In the genomic region with DNA sequence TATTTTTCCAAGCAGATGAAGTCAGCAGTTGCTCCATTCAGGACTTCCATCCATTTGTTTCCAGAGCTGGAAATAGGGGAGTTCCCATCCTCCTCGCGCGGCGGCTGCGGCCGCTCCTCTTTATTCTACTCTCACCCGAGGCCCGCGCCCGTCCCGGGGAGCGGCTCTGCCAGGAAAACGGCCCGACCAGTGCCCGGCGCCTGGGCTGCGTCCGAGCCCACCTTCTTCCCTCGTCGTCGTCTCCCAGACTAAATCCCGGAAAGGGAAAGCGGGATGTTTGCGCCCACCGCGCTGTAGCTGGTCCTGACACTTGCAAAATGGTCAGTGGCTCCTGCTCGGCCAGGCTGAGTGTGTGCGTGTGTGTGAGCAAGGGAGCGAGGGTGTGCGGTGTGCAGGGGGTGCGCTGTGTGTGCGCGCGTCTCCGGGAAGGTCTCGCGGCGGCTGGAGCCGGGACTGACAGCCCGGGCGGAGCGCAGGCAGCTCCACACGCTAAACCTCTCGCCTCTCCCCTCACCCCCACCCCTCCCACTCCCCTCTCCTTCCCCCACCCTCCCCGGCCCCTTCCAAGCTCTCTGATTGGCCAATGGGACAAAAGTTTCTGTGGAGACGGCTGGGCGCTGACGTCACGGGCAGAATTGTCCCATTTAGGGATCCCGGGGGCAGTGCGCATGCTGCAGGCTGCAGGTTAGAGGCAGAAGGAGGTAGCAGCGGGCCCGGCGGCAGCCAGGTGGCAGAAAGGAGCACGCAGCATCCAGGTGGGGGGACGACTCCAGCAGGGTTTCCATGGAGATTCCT, we compare ENCODE assay signal across 1 cellular context.
TF ChIP-seq lines count a peak whose summit lies in the region.

A gene with protein sequence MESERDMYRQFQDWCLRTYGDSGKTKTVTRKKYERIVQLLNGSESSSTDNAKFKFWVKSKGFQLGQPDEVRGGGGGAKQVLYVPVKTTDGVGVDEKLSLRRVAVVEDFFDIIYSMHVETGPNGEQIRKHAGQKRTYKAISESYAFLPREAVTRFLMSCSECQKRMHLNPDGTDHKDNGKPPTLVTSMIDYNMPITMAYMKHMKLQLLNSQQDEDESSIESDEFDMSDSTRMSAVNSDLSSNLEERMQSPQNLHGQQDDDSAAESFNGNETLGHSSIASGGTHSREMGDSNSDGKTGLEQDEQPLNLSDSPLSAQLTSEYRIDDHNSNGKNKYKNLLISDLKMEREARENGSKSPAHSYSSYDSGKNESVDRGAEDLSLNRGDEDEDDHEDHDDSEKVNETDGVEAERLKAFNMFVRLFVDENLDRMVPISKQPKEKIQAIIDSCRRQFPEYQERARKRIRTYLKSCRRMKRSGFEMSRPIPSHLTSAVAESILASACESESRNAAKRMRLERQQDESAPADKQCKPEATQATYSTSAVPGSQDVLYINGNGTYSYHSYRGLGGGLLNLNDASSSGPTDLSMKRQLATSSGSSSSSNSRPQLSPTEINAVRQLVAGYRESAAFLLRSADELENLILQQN (minus strand): TSS at position 491 of the 795 bp plus-strand sequence. CDS start 1,660 bp downstream, outside the sequence.

TF ChIP-seq in HepG2, 621 proteins besides CTCF, POLR2A, EP300 and RAD21 (continued from another document and continues in another):
- TF ChIP-seq, protein P1, sequence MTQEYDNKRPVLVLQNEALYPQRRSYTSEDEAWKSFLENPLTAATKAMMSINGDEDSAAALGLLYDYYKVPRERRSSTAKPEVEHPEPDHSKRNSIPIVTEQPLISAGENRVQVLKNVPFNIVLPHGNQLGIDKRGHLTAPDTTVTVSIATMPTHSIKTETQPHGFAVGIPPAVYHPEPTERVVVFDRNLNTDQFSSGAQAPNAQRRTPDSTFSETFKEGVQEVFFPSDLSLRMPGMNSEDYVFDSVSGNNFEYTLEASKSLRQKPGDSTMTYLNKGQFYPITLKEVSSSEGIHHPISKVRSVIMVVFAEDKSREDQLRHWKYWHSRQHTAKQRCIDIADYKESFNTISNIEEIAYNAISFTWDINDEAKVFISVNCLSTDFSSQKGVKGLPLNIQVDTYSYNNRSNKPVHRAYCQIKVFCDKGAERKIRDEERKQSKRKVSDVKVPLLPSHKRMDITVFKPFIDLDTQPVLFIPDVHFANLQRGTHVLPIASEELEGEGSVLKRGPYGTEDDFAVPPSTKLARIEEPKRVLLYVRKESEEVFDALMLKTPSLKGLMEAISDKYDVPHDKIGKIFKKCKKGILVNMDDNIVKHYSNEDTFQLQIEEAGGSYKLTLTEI (CRISPR knock-in tag; conservative IDR thresholded peaks at IDR 0.05), result no peak
- peak; percentile 45; the same call in 1 of the 2 replicates for TF ChIP-seq ZNF777 (CRISPR knock-in tag; IDR thresholded peaks at IDR 0.05)
- no peak for TF ChIP-seq ZNF432 (CRISPR knock-in tag; IDR thresholded peaks at IDR 0.05; ENCODE audit: borderline replicate concordance)
- 0 out of 2 replicates have a peak, but pooled peaks have one; percentile 22 for TF ChIP-seq ZNF292 (CRISPR knock-in tag; IDR thresholded peaks at IDR 0.05; ENCODE audit: borderline replicate concordance, low read depth)
- peak; percentile 86 for TF ChIP-seq CREB1 (IDR thresholded peaks at IDR 0.05)
- TF ChIP-seq CREB1 (CRISPR knock-in tag; IDR thresholded peaks at IDR 0.05), result no peak
- 0 out of 2 replicates have a peak, but pooled peaks have one; percentile 34 for TF ChIP-seq CHD2 (IDR thresholded peaks at IDR 0.05; ENCODE audit: low read depth, low read length)
- TF ChIP-seq, protein P2, sequence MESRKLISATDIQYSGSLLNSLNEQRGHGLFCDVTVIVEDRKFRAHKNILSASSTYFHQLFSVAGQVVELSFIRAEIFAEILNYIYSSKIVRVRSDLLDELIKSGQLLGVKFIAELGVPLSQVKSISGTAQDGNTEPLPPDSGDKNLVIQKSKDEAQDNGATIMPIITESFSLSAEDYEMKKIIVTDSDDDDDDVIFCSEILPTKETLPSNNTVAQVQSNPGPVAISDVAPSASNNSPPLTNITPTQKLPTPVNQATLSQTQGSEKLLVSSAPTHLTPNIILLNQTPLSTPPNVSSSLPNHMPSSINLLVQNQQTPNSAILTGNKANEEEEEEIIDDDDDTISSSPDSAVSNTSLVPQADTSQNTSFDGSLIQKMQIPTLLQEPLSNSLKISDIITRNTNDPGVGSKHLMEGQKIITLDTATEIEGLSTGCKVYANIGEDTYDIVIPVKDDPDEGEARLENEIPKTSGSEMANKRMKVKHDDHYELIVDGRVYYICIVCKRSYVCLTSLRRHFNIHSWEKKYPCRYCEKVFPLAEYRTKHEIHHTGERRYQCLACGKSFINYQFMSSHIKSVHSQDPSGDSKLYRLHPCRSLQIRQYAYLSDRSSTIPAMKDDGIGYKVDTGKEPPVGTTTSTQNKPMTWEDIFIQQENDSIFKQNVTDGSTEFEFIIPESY (CRISPR knock-in tag; IDR thresholded peaks at IDR 0.05), result no peak
- no peak for TF ChIP-seq KLF6 (CRISPR knock-in tag; IDR thresholded peaks at IDR 0.05)
- TF ChIP-seq ZBTB42 (CRISPR knock-in tag; IDR thresholded peaks at IDR 0.05), result no peak
- no peak for TF ChIP-seq SP4 (CRISPR knock-in tag; IDR thresholded peaks at IDR 0.05)
- TF ChIP-seq, protein P3, sequence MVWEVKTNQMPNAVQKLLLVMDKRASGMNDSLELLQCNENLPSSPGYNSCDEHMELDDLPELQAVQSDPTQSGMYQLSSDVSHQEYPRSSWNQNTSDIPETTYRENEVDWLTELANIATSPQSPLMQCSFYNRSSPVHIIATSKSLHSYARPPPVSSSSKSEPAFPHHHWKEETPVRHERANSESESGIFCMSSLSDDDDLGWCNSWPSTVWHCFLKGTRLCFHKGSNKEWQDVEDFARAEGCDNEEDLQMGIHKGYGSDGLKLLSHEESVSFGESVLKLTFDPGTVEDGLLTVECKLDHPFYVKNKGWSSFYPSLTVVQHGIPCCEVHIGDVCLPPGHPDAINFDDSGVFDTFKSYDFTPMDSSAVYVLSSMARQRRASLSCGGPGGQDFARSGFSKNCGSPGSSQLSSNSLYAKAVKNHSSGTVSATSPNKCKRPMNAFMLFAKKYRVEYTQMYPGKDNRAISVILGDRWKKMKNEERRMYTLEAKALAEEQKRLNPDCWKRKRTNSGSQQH (CRISPR knock-in tag; IDR thresholded peaks at IDR 0.05; ENCODE audit: low read depth), result no peak
- TF ChIP-seq RFXAP (CRISPR knock-in tag; IDR thresholded peaks at IDR 0.05; ENCODE audit: borderline replicate concordance), result no peak
- TF ChIP-seq EZH2 (conservative IDR thresholded peaks at IDR 0.05; ENCODE audit: low read depth, low read length), result peak; percentile 83; the same call in 1 of the 2 replicates
- no peak for TF ChIP-seq RFX5 (IDR thresholded peaks at IDR 0.05; ENCODE audit: low read depth, low read length)
- TF ChIP-seq SPEN (CRISPR knock-in tag; IDR thresholded peaks at IDR 0.05; ENCODE audit: low read depth), result no peak
- TF ChIP-seq HNRNPK (IDR thresholded peaks at IDR 0.05; ENCODE audit: low read depth, low read length, poor library complexity, severe bottlenecking), result peak; percentile 98
- TF ChIP-seq ZFYVE20 (CRISPR knock-in tag; IDR thresholded peaks at IDR 0.05; ENCODE audit: borderline replicate concordance, low read depth), result no peak
- TF ChIP-seq, protein P4, sequence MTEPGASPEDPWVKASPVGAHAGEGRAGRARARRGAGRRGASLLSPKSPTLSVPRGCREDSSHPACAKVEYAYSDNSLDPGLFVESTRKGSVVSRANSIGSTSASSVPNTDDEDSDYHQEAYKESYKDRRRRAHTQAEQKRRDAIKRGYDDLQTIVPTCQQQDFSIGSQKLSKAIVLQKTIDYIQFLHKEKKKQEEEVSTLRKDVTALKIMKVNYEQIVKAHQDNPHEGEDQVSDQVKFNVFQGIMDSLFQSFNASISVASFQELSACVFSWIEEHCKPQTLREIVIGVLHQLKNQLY (CRISPR knock-in tag; IDR thresholded peaks at IDR 0.05), result no peak
- TF ChIP-seq, protein P5, sequence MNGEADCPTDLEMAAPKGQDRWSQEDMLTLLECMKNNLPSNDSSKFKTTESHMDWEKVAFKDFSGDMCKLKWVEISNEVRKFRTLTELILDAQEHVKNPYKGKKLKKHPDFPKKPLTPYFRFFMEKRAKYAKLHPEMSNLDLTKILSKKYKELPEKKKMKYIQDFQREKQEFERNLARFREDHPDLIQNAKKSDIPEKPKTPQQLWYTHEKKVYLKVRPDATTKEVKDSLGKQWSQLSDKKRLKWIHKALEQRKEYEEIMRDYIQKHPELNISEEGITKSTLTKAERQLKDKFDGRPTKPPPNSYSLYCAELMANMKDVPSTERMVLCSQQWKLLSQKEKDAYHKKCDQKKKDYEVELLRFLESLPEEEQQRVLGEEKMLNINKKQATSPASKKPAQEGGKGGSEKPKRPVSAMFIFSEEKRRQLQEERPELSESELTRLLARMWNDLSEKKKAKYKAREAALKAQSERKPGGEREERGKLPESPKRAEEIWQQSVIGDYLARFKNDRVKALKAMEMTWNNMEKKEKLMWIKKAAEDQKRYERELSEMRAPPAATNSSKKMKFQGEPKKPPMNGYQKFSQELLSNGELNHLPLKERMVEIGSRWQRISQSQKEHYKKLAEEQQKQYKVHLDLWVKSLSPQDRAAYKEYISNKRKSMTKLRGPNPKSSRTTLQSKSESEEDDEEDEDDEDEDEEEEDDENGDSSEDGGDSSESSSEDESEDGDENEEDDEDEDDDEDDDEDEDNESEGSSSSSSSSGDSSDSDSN (CRISPR knock-in tag; IDR thresholded peaks at IDR 0.05), result peak; percentile 23; the same call in 1 of the 2 replicates
- TF ChIP-seq SALL1 (CRISPR knock-in tag; IDR thresholded peaks at IDR 0.05), result 0 out of 2 replicates have a peak, but pooled peaks have one; percentile 21
- TF ChIP-seq, protein P6, sequence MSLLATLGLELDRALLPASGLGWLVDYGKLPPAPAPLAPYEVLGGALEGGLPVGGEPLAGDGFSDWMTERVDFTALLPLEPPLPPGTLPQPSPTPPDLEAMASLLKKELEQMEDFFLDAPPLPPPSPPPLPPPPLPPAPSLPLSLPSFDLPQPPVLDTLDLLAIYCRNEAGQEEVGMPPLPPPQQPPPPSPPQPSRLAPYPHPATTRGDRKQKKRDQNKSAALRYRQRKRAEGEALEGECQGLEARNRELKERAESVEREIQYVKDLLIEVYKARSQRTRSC (CRISPR knock-in tag; IDR thresholded peaks at IDR 0.05; ENCODE audit: low read depth), result no peak
- TF ChIP-seq, protein P7, sequence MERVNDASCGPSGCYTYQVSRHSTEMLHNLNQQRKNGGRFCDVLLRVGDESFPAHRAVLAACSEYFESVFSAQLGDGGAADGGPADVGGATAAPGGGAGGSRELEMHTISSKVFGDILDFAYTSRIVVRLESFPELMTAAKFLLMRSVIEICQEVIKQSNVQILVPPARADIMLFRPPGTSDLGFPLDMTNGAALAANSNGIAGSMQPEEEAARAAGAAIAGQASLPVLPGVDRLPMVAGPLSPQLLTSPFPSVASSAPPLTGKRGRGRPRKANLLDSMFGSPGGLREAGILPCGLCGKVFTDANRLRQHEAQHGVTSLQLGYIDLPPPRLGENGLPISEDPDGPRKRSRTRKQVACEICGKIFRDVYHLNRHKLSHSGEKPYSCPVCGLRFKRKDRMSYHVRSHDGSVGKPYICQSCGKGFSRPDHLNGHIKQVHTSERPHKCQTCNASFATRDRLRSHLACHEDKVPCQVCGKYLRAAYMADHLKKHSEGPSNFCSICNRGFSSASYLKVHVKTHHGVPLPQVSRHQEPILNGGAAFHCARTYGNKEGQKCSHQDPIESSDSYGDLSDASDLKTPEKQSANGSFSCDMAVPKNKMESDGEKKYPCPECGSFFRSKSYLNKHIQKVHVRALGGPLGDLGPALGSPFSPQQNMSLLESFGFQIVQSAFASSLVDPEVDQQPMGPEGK (CRISPR knock-in tag; IDR thresholded peaks at IDR 0.05), result peak; percentile 26; the same call in 1 of the 2 replicates
- TF ChIP-seq ZNF234 (CRISPR knock-in tag; conservative IDR thresholded peaks at IDR 0.05), result no peak
- TF ChIP-seq ZNF724P (CRISPR knock-in tag; IDR thresholded peaks at IDR 0.05; ENCODE audit: borderline replicate concordance), result no peak
- TF ChIP-seq BRCA1 (CRISPR knock-in tag; IDR thresholded peaks at IDR 0.05), result no peak
- no peak for TF ChIP-seq ZC3H4 (CRISPR knock-in tag; IDR thresholded peaks at IDR 0.05; ENCODE audit: borderline replicate concordance)
- no peak for TF ChIP-seq SMC3 (IDR thresholded peaks at IDR 0.05; ENCODE audit: low read length)
- TF ChIP-seq ZNF501 (CRISPR knock-in tag; IDR thresholded peaks at IDR 0.05), result no peak
- TF ChIP-seq NR2C2 (CRISPR knock-in tag; IDR thresholded peaks at IDR 0.05; ENCODE audit: borderline replicate concordance), result no peak
- TF ChIP-seq, protein P8, sequence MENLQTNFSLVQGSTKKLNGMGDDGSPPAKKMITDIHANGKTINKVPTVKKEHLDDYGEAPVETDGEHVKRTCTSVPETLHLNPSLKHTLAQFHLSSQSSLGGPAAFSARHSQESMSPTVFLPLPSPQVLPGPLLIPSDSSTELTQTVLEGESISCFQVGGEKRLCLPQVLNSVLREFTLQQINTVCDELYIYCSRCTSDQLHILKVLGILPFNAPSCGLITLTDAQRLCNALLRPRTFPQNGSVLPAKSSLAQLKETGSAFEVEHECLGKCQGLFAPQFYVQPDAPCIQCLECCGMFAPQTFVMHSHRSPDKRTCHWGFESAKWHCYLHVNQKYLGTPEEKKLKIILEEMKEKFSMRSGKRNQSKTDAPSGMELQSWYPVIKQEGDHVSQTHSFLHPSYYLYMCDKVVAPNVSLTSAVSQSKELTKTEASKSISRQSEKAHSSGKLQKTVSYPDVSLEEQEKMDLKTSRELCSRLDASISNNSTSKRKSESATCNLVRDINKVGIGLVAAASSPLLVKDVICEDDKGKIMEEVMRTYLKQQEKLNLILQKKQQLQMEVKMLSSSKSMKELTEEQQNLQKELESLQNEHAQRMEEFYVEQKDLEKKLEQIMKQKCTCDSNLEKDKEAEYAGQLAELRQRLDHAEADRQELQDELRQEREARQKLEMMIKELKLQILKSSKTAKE (CRISPR knock-in tag; IDR thresholded peaks at IDR 0.05; ENCODE audit: borderline replicate concordance), result 0 out of 2 replicates have a peak, but pooled peaks have one; percentile 26
- no peak for TF ChIP-seq ZNF335 (CRISPR knock-in tag; IDR thresholded peaks at IDR 0.05)
- no peak for TF ChIP-seq NONO (IDR thresholded peaks at IDR 0.05)
- TF ChIP-seq NONO (CRISPR knock-in tag; conservative IDR thresholded peaks at IDR 0.05), result peak; percentile 35; the same call in 1 of the 2 replicates
- TF ChIP-seq ZNF83 (CRISPR knock-in tag; IDR thresholded peaks at IDR 0.05; ENCODE audit: borderline replicate concordance), result no peak
- TF ChIP-seq KLF13 (CRISPR knock-in tag; IDR thresholded peaks at IDR 0.05), result no peak
- no peak for TF ChIP-seq ZNF256 (CRISPR knock-in tag; conservative IDR thresholded peaks at IDR 0.05)
- TF ChIP-seq SNRNP70 (IDR thresholded peaks at IDR 0.05; ENCODE audit: low read depth, low read length), result no peak
- TF ChIP-seq FLYWCH1 (CRISPR knock-in tag; IDR thresholded peaks at IDR 0.05), result no peak
- TF ChIP-seq, protein P9, sequence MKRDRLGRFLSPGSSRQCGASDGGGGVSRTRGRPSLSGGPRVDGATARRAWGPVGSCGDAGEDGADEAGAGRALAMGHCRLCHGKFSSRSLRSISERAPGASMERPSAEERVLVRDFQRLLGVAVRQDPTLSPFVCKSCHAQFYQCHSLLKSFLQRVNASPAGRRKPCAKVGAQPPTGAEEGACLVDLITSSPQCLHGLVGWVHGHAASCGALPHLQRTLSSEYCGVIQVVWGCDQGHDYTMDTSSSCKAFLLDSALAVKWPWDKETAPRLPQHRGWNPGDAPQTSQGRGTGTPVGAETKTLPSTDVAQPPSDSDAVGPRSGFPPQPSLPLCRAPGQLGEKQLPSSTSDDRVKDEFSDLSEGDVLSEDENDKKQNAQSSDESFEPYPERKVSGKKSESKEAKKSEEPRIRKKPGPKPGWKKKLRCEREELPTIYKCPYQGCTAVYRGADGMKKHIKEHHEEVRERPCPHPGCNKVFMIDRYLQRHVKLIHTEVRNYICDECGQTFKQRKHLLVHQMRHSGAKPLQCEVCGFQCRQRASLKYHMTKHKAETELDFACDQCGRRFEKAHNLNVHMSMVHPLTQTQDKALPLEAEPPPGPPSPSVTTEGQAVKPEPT (CRISPR knock-in tag; IDR thresholded peaks at IDR 0.05; ENCODE audit: low read depth), result no peak
- no peak for TF ChIP-seq HOXA9 (CRISPR knock-in tag; IDR thresholded peaks at IDR 0.05; ENCODE audit: borderline replicate concordance)
- TF ChIP-seq SIN3B (IDR thresholded peaks at IDR 0.05; ENCODE audit: low read length), result no peak
- TF ChIP-seq PPARG (CRISPR knock-in tag; conservative IDR thresholded peaks at IDR 0.05), result no peak
